Comparison of ENCODE assay signal across 1 cellular context in genomic region chr3:157130138-157130880, GRCh38.
TF ChIP-seq lines count a peak whose summit lies in the region.

No MANE protein-coding gene starts in this region.

TF ChIP-seq in K562, 482 proteins besides CTCF, POLR2A, EP300 and RAD21 (continued from another document and continues in another):
- no peak for TF ChIP-seq ZNF511 (CRISPR knock-in tag; IDR thresholded peaks at IDR 0.05)
- TF ChIP-seq ZBTB7A (IDR thresholded peaks at IDR 0.05; ENCODE audit: borderline replicate concordance, control insufficient read depth, low read depth, low read length), result peak; percentile 95
- TF ChIP-seq SAFB2 (IDR thresholded peaks at IDR 0.05; ENCODE audit: borderline replicate concordance, low read depth, low read length, severe bottlenecking), result no peak
- TF ChIP-seq CHD1 (IDR thresholded peaks at IDR 0.05; ENCODE audit: low read length), result no peak
- TF ChIP-seq KDM2B (CRISPR knock-in tag; IDR thresholded peaks at IDR 0.05), result no peak
- TF ChIP-seq PPARD (CRISPR knock-in tag; IDR thresholded peaks at IDR 0.05), result no peak
- TF ChIP-seq ZFP91 (CRISPR knock-in tag; IDR thresholded peaks at IDR 0.05), result no peak
- no peak for TF ChIP-seq POLR2AphosphoS2 (IDR thresholded peaks at IDR 0.05; ENCODE audit: low read length)
- no peak for TF ChIP-seq STAT6 (CRISPR knock-in tag; IDR thresholded peaks at IDR 0.05)
- 0 out of 2 replicates have a peak, but pooled peaks have one; percentile 17 for TF ChIP-seq MBD2 (IDR thresholded peaks at IDR 0.05; ENCODE audit: borderline replicate concordance, low read depth)
- TF ChIP-seq USF1 (CRISPR knock-in tag; IDR thresholded peaks at IDR 0.05), result no peak
- TF ChIP-seq BRF2 (IDR thresholded peaks at IDR 0.05; ENCODE audit: borderline replicate concordance, insufficient read depth, insufficient read length), result no peak
- no peak for TF ChIP-seq E2F8 (IDR thresholded peaks at IDR 0.05; ENCODE audit: low read depth, partially characterized antibody)
- TF ChIP-seq CBX8 (IDR thresholded peaks at IDR 0.05; ENCODE audit: borderline replicate concordance, extremely low read depth, low read depth, low read length, poor library complexity, severe bottlenecking), result no peak
- TF ChIP-seq ESRRA (IDR thresholded peaks at IDR 0.05; ENCODE audit: borderline replicate concordance, low read depth), result peak; percentile 51; the same call in 1 of the 2 replicates
- no peak for TF ChIP-seq ZNF740 (CRISPR knock-in tag; IDR thresholded peaks at IDR 0.05)
- no peak for TF ChIP-seq ZNF740 (tag; IDR thresholded peaks at IDR 0.05)
- TF ChIP-seq HOMEZ (CRISPR knock-in tag; IDR thresholded peaks at IDR 0.05), result no peak
- TF ChIP-seq ETS2 (tag; IDR thresholded peaks at IDR 0.05; ENCODE audit: borderline replicate concordance, poor library complexity, severe bottlenecking), result no peak
- no peak for TF ChIP-seq SLC30A9 (CRISPR knock-in tag; IDR thresholded peaks at IDR 0.05)
- no peak for TF ChIP-seq GATA2 (CRISPR knock-in tag; IDR thresholded peaks at IDR 0.05)
- TF ChIP-seq KHSRP (IDR thresholded peaks at IDR 0.05), result no peak
- peak in 1 of 2 experiments; percentile 58; a peak in 1 of 4 replicates for TF ChIP-seq ZNF639 (CRISPR knock-in tag; conservative IDR thresholded peaks at IDR 0.05 in 1 of 2, IDR thresholded peaks at IDR 0.05 in 1 of 2)
- TF ChIP-seq ZNF609 (CRISPR knock-in tag; IDR thresholded peaks at IDR 0.05; ENCODE audit: borderline replicate concordance), result no peak
- TF ChIP-seq PRMT5 (CRISPR knock-in tag; IDR thresholded peaks at IDR 0.05), result no peak
- no peak for TF ChIP-seq TAF1 (IDR thresholded peaks at IDR 0.05; ENCODE audit: control insufficient read depth, extremely low read depth, insufficient read depth, low read length, severe bottlenecking)
- peak; percentile 17 to 67; a peak in 2 of 4 replicates for TF ChIP-seq MAZ (CRISPR knock-in tag; conservative IDR thresholded peaks at IDR 0.05 in 1 of 2, IDR thresholded peaks at IDR 0.05 in 1 of 2)
- TF ChIP-seq RBM15 (IDR thresholded peaks at IDR 0.05; ENCODE audit: insufficient read depth, low read length), result no peak
- TF ChIP-seq NFATC3 (IDR thresholded peaks at IDR 0.05), result no peak
- no peak for TF ChIP-seq HDAC6 (IDR thresholded peaks at IDR 0.05; ENCODE audit: low read depth, low read length)
- no peak for TF ChIP-seq JUNB (CRISPR knock-in tag; conservative IDR thresholded peaks at IDR 0.05)
